ENCODE assay signal across 12 cellular contexts in the genomic region with DNA sequence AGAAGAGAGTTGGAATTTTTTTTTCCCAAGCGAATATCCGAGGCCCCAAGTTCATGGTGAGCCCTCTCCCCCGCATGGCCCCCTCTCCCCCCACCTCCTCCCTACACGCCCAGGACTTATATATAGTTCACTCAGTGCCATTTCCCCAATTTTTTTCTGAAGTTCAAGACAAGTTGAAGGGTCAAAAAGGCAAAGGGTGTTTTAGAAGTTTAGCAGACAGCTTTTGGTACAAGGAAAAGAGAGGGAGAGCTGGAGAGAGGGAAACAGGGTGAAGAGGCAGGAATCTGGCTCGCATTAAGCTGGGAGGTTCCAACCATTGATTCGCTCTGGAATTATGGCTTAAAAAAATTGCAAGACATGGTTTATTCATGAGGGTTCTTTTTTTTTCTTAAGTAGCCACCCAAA.
"Had no signal": no experiment of that assay in that cellular context is flagged by ENCODE, and none has a peak within 500 bp of the region (broad histone marks: within the 10 kb centered on the region; RNA-seq: fewer than 3 reads in every experiment).

No MANE protein-coding gene starts in this region.

- H3K27me3 ChIP-seq: foreskin keratinocyte, left lung, uterus had no signal

- H3K27ac ChIP-seq: epithelial cell of prostate, foreskin keratinocyte, left lung, tibial artery had no signal

- FAIRE-seq: keratinocyte had no signal

- H3K27ac Mint-ChIP-seq: activated CD4-positive, alpha-beta memory T cell treated with anti-CD3 and anti-CD28 coated beads for 36 hours; activated naive CD8-positive, alpha-beta T cell; natural killer cell treated with Interleukin-12 subunit alpha and Interleukin-12 subunit beta and Interleukin-15 and Interleukin-18, amount 100 ng/mL, for 72 hours; WTC11 had no signal

- H3K4me3 ChIP-seq: left lung, tibial artery, uterus had no signal

- H3K4me1 ChIP-seq: foreskin keratinocyte, left lung, tibial artery, uterus had no signal

- H3K36me3 ChIP-seq: left lung, tibial artery, uterus had no signal

- H3K27me3 Mint-ChIP-seq: activated CD4-positive, alpha-beta memory T cell treated with anti-CD3 and anti-CD28 coated beads for 36 hours; natural killer cell treated with Interleukin-12 subunit alpha and Interleukin-12 subunit beta and Interleukin-15 and Interleukin-18, amount 100 ng/mL, for 72 hours had no signal

- H3K36me3 Mint-ChIP-seq: activated CD4-positive, alpha-beta memory T cell treated with anti-CD3 and anti-CD28 coated beads for 36 hours; activated naive CD8-positive, alpha-beta T cell had no signal

- ATAC-seq: foreskin keratinocyte; left lung; natural killer cell treated with Interleukin-12 subunit alpha and Interleukin-12 subunit beta and Interleukin-15 and Interleukin-18, amount 100 ng/mL, for 72 hours; stimulated activated naive CD8-positive, alpha-beta T cell treated with anti-CD3 and anti-CD28 coated beads, Interleukin-15, Interleukin-2, amounts not matched to agents 100 U/mL and 50 U/mL, for 24 hours; WTC11 had no signal

- DNase-seq: activated CD4-positive, alpha-beta memory T cell treated with anti-CD3 and anti-CD28 coated beads for 36 hours; activated CD4-positive, alpha-beta T cell treated with anti-CD3 and anti-CD28 coated beads for 4 hours; foreskin keratinocyte; left lung; stimulated activated naive CD8-positive, alpha-beta T cell treated with anti-CD3 and anti-CD28 coated beads, Interleukin-15, Interleukin-2, amounts not matched to agents 100 U/mL and 50 U/mL, for 24 hours; tibial artery; uterus had no signal

- H3K9me3 ChIP-seq: left lung, uterus had no signal

- H3K4me3 Mint-ChIP-seq: activated CD4-positive, alpha-beta memory T cell treated with anti-CD3 and anti-CD28 coated beads for 36 hours; activated naive CD8-positive, alpha-beta T cell; natural killer cell treated with Interleukin-12 subunit alpha and Interleukin-12 subunit beta and Interleukin-15 and Interleukin-18, amount 100 ng/mL, for 72 hours; WTC11 had no signal
